Comparison of ENCODE assay signal across 1 cellular context in genomic region chr5:143213851-143214363, GRCh38.
TF ChIP-seq lines count a peak whose summit lies in the region.

No MANE protein-coding gene starts in this region.

TF ChIP-seq in K562, 482 proteins besides CTCF, POLR2A, EP300 and RAD21 (continued from another document and continues in another):
- TF ChIP-seq, protein P1, sequence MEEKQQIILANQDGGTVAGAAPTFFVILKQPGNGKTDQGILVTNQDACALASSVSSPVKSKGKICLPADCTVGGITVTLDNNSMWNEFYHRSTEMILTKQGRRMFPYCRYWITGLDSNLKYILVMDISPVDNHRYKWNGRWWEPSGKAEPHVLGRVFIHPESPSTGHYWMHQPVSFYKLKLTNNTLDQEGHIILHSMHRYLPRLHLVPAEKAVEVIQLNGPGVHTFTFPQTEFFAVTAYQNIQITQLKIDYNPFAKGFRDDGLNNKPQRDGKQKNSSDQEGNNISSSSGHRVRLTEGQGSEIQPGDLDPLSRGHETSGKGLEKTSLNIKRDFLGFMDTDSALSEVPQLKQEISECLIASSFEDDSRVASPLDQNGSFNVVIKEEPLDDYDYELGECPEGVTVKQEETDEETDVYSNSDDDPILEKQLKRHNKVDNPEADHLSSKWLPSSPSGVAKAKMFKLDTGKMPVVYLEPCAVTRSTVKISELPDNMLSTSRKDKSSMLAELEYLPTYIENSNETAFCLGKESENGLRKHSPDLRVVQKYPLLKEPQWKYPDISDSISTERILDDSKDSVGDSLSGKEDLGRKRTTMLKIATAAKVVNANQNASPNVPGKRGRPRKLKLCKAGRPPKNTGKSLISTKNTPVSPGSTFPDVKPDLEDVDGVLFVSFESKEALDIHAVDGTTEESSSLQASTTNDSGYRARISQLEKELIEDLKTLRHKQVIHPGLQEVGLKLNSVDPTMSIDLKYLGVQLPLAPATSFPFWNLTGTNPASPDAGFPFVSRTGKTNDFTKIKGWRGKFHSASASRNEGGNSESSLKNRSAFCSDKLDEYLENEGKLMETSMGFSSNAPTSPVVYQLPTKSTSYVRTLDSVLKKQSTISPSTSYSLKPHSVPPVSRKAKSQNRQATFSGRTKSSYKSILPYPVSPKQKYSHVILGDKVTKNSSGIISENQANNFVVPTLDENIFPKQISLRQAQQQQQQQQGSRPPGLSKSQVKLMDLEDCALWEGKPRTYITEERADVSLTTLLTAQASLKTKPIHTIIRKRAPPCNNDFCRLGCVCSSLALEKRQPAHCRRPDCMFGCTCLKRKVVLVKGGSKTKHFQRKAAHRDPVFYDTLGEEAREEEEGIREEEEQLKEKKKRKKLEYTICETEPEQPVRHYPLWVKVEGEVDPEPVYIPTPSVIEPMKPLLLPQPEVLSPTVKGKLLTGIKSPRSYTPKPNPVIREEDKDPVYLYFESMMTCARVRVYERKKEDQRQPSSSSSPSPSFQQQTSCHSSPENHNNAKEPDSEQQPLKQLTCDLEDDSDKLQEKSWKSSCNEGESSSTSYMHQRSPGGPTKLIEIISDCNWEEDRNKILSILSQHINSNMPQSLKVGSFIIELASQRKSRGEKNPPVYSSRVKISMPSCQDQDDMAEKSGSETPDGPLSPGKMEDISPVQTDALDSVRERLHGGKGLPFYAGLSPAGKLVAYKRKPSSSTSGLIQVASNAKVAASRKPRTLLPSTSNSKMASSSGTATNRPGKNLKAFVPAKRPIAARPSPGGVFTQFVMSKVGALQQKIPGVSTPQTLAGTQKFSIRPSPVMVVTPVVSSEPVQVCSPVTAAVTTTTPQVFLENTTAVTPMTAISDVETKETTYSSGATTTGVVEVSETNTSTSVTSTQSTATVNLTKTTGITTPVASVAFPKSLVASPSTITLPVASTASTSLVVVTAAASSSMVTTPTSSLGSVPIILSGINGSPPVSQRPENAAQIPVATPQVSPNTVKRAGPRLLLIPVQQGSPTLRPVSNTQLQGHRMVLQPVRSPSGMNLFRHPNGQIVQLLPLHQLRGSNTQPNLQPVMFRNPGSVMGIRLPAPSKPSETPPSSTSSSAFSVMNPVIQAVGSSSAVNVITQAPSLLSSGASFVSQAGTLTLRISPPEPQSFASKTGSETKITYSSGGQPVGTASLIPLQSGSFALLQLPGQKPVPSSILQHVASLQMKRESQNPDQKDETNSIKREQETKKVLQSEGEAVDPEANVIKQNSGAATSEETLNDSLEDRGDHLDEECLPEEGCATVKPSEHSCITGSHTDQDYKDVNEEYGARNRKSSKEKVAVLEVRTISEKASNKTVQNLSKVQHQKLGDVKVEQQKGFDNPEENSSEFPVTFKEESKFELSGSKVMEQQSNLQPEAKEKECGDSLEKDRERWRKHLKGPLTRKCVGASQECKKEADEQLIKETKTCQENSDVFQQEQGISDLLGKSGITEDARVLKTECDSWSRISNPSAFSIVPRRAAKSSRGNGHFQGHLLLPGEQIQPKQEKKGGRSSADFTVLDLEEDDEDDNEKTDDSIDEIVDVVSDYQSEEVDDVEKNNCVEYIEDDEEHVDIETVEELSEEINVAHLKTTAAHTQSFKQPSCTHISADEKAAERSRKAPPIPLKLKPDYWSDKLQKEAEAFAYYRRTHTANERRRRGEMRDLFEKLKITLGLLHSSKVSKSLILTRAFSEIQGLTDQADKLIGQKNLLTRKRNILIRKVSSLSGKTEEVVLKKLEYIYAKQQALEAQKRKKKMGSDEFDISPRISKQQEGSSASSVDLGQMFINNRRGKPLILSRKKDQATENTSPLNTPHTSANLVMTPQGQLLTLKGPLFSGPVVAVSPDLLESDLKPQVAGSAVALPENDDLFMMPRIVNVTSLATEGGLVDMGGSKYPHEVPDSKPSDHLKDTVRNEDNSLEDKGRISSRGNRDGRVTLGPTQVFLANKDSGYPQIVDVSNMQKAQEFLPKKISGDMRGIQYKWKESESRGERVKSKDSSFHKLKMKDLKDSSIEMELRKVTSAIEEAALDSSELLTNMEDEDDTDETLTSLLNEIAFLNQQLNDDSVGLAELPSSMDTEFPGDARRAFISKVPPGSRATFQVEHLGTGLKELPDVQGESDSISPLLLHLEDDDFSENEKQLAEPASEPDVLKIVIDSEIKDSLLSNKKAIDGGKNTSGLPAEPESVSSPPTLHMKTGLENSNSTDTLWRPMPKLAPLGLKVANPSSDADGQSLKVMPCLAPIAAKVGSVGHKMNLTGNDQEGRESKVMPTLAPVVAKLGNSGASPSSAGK (IDR thresholded peaks at IDR 0.05) = 0 out of 2 replicates have a peak, but pooled peaks have one; percentile 13
- TF ChIP-seq ZNF589 (CRISPR knock-in tag; IDR thresholded peaks at IDR 0.05; ENCODE audit: low read depth) = peak; percentile 84; the same call in 1 of the 2 replicates
- TF ChIP-seq NFE2L1 (tag; IDR thresholded peaks at IDR 0.05; ENCODE audit: borderline replicate concordance, low read depth) = no peak
- no peak for TF ChIP-seq RUNX1 (IDR thresholded peaks at IDR 0.05; ENCODE audit: low read depth)
- TF ChIP-seq RB1 (IDR thresholded peaks at IDR 0.05; ENCODE audit: low read depth) = no peak
- TF ChIP-seq ZNF668 (CRISPR knock-in tag; IDR thresholded peaks at IDR 0.05) = no peak
- TF ChIP-seq, protein P2, sequence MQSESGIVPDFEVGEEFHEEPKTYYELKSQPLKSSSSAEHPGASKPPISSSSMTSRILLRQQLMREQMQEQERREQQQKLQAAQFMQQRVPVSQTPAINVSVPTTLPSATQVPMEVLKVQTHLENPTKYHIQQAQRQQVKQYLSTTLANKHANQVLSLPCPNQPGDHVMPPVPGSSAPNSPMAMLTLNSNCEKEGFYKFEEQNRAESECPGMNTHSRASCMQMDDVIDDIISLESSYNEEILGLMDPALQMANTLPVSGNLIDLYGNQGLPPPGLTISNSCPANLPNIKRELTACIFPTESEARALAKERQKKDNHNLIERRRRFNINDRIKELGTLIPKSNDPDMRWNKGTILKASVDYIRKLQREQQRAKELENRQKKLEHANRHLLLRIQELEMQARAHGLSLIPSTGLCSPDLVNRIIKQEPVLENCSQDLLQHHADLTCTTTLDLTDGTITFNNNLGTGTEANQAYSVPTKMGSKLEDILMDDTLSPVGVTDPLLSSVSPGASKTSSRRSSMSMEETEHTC (IDR thresholded peaks at IDR 0.05) = no peak
- no peak for TF ChIP-seq RBFOX2 (IDR thresholded peaks at IDR 0.05; ENCODE audit: low read depth, low read length)
- no peak for TF ChIP-seq TRIM24 (IDR thresholded peaks at IDR 0.05)
- TF ChIP-seq ZNF217 (CRISPR knock-in tag; IDR thresholded peaks at IDR 0.05) = no peak
- TF ChIP-seq C11orf30 (IDR thresholded peaks at IDR 0.05; ENCODE audit: low read depth) = peak; percentile 42; the same call in 1 of the 2 replicates
- TF ChIP-seq KDM2B (CRISPR knock-in tag; IDR thresholded peaks at IDR 0.05) = no peak
- no peak for TF ChIP-seq NFYB (IDR thresholded peaks at IDR 0.05; ENCODE audit: extremely low read depth, insufficient read length)
- 0 out of 2 replicates have a peak, but pooled peaks have one; percentile 33 for TF ChIP-seq EP400 (IDR thresholded peaks at IDR 0.05)
- TF ChIP-seq BHLHE40 (IDR thresholded peaks at IDR 0.05; ENCODE audit: low read length) = no peak
- TF ChIP-seq L3MBTL2 (IDR thresholded peaks at IDR 0.05) = peak; percentile 7; the same call in 1 of the 2 replicates
- no peak for TF ChIP-seq XRCC4 (IDR thresholded peaks at IDR 0.05; ENCODE audit: extremely low read depth, insufficient read depth, insufficient read length)
- TF ChIP-seq, protein P3, sequence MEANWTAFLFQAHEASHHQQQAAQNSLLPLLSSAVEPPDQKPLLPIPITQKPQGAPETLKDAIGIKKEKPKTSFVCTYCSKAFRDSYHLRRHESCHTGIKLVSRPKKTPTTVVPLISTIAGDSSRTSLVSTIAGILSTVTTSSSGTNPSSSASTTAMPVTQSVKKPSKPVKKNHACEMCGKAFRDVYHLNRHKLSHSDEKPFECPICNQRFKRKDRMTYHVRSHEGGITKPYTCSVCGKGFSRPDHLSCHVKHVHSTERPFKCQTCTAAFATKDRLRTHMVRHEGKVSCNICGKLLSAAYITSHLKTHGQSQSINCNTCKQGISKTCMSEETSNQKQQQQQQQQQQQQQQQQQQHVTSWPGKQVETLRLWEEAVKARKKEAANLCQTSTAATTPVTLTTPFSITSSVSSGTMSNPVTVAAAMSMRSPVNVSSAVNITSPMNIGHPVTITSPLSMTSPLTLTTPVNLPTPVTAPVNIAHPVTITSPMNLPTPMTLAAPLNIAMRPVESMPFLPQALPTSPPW (CRISPR knock-in tag; IDR thresholded peaks at IDR 0.05) = peak; percentile 45; the same call in 1 of the 2 replicates
- no peak for TF ChIP-seq SREBF1 (IDR thresholded peaks at IDR 0.05; ENCODE audit: borderline replicate concordance, low read depth, low read length)
- TF ChIP-seq GTF3C2 (IDR thresholded peaks at IDR 0.05; ENCODE audit: borderline replicate concordance, extremely low read depth, insufficient read length) = no peak
- TF ChIP-seq SAFB2 (IDR thresholded peaks at IDR 0.05; ENCODE audit: borderline replicate concordance, low read depth, low read length, severe bottlenecking) = no peak
- no peak for TF ChIP-seq ZNF696 (CRISPR knock-in tag; conservative IDR thresholded peaks at IDR 0.05)
- TF ChIP-seq, protein P4, sequence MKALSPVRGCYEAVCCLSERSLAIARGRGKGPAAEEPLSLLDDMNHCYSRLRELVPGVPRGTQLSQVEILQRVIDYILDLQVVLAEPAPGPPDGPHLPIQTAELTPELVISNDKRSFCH (CRISPR knock-in tag; IDR thresholded peaks at IDR 0.05) = no peak
- TF ChIP-seq, protein P4 (tag; IDR thresholded peaks at IDR 0.05) = no peak
- TF ChIP-seq ZNF639 (CRISPR knock-in tag; conservative IDR thresholded peaks at IDR 0.05 in 1 of 2, IDR thresholded peaks at IDR 0.05 in 1 of 2) = 0 out of 4 replicates have a peak, but pooled peaks of 1 of the 2 experiments have one; percentile 19
- TF ChIP-seq HIVEP1 (CRISPR knock-in tag; IDR thresholded peaks at IDR 0.05) = no peak
- no peak for TF ChIP-seq NCOR1 (IDR thresholded peaks at IDR 0.05)
- peak; percentile 71 for TF ChIP-seq DPF2 (IDR thresholded peaks at IDR 0.05)
- no peak for TF ChIP-seq FOXJ3 (CRISPR knock-in tag; IDR thresholded peaks at IDR 0.05)
- TF ChIP-seq PHF20 (IDR thresholded peaks at IDR 0.05; ENCODE audit: partially characterized antibody) = no peak
- no peak for TF ChIP-seq ZNF24 (IDR thresholded peaks at IDR 0.05)
- TF ChIP-seq ZNF124 (CRISPR knock-in tag; IDR thresholded peaks at IDR 0.05) = no peak
- TF ChIP-seq CC2D1A (IDR thresholded peaks at IDR 0.05) = no peak
- TF ChIP-seq, protein P5, sequence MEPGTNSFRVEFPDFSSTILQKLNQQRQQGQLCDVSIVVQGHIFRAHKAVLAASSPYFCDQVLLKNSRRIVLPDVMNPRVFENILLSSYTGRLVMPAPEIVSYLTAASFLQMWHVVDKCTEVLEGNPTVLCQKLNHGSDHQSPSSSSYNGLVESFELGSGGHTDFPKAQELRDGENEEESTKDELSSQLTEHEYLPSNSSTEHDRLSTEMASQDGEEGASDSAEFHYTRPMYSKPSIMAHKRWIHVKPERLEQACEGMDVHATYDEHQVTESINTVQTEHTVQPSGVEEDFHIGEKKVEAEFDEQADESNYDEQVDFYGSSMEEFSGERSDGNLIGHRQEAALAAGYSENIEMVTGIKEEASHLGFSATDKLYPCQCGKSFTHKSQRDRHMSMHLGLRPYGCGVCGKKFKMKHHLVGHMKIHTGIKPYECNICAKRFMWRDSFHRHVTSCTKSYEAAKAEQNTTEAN (CRISPR knock-in tag; IDR thresholded peaks at IDR 0.05) = no peak
- TF ChIP-seq, protein P6, sequence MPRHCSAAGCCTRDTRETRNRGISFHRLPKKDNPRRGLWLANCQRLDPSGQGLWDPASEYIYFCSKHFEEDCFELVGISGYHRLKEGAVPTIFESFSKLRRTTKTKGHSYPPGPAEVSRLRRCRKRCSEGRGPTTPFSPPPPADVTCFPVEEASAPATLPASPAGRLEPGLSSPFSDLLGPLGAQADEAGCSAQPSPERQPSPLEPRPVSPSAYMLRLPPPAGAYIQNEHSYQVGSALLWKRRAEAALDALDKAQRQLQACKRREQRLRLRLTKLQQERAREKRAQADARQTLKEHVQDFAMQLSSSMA (CRISPR knock-in tag; IDR thresholded peaks at IDR 0.05) = no peak
- TF ChIP-seq ZNF408 (CRISPR knock-in tag; IDR thresholded peaks at IDR 0.05; ENCODE audit: low read depth) = no peak
- no peak for TF ChIP-seq ZNF146 (CRISPR knock-in tag; IDR thresholded peaks at IDR 0.05; ENCODE audit: unreplicated experiment)
- no peak for TF ChIP-seq HMGN3 (IDR thresholded peaks at IDR 0.05; ENCODE audit: borderline replicate concordance, extremely low read depth, insufficient read length, low read depth, low read length)
- TF ChIP-seq ZKSCAN3 (CRISPR knock-in tag; IDR thresholded peaks at IDR 0.05) = no peak
